ENCODE assay signal across 12 cellular contexts in the genomic region with DNA sequence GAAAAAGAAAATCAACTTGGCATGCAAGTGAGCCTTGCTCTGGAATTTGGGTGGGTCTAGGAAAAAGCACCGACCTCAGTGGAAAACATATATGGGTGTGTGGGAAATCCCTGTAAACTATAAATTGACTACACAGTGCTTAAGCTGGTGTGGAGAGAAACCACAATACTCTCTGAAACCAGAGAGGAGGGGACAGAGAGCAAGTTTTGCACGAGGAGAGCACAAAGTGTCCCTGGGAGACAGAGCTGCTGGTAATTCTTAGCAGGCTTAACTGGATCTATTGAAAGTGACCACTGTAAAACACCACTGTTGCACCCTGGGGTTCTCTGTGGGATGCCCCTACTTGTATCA. TPM values are rescaled to one million over a fixed set of nuclear protein-coding genes. Genes with fewer than 3 reads are reported as not detected.
DNase-seq lines count a peak whose midpoint lies in the region; ATAC-seq, FAIRE-seq and TF ChIP-seq lines count a peak whose summit lies in the region.
"Had no signal": no experiment of that assay in that cellular context is flagged by ENCODE, and none has a peak within 500 bp of the region (broad histone marks: within the 10 kb centered on the region; RNA-seq: fewer than 3 reads in every experiment).

No MANE protein-coding gene starts in this region.

- no peaks in the 10 kb centered on the region for H3K9me3 ChIP-seq in stomach

- no peak for TF ChIP-seq EP300 in stomach (IDR thresholded peaks at IDR 0.05)

- H2AFZ ChIP-seq in ACC112 (ENCODE audit: low read length, unreplicated experiment): peak overlapping the region; percentile 18

- no peaks in the 10 kb centered on the region for H3K9me3 Mint-ChIP-seq in activated T-helper 17 cell treated with anti-CD3 and anti-CD28 coated beads, Interleukin-2, amount 50 U/mL, for 72 hours

- TF ChIP-seq POLR2A in stomach (IDR thresholded peaks at IDR 0.05): no peak

- H3K27me3 Mint-ChIP-seq in activated T-helper 17 cell treated with anti-CD3 and anti-CD28 coated beads, Interleukin-2, amount 50 U/mL, for 72 hours: peaks cover 17% of the 10 kb centered on the region

- H3K4me1 Mint-ChIP-seq in activated T-helper 17 cell treated with anti-CD3 and anti-CD28 coated beads, Interleukin-2, amount 50 U/mL, for 72 hours: peaks cover 5% of the 10 kb centered on the region

- no peaks in the 10 kb centered on the region for H3K36me3 ChIP-seq in ACC112 (ENCODE audit: insufficient read depth, low read length)
- no peaks in the 10 kb centered on the region for H3K36me3 ChIP-seq in stomach

- intact Hi-C loops in stomach (cut with DNase I; ENCODE audit: low total_unique reads): no loop called here

- peak overlapping the region; percentile 88 for H3K27ac ChIP-seq in ACC112 (ENCODE audit: low read depth, low read length)
- no peak overlapping the region for H3K27ac ChIP-seq in stomach

- peak; percentile 89 for FAIRE-seq in GM19239 (lab: Jason Lieb, UNC)
- FAIRE-seq: HepG2 had no signal

- no peaks in the 10 kb centered on the region for H3K36me3 Mint-ChIP-seq in activated T-helper 17 cell treated with anti-CD3 and anti-CD28 coated beads, Interleukin-2, amount 50 U/mL, for 72 hours (ENCODE audit: low read depth)
- H3K36me3 Mint-ChIP-seq: brain had no signal

- ATAC-seq in HG02870 (IDR thresholded peaks at IDR 0.05; ENCODE audit: unreplicated experiment): peak; percentile 82
- ATAC-seq in activated T-helper 17 cell treated with anti-CD3 and anti-CD28 coated beads, Interleukin-2, amount 50 U/mL, for 72 hours (replicated peaks): peak; percentile 42
- ATAC-seq: HepG2 had no signal

- no peaks in the 10 kb centered on the region for H3K27me3 ChIP-seq in ACC112 (ENCODE audit: insufficient read depth, low read length)
- no peaks in the 10 kb centered on the region for H3K27me3 ChIP-seq in stomach

- DNase-seq in GM19239 (ENCODE audit: insufficient read length, low spot score) (peak; percentile 20), NCI-H345 (lab: John Stamatoyannopoulos, UW) (no peak), NCI-H1930 (lab: John Stamatoyannopoulos, UW) (no peak), NCI-H524 (lab: John Stamatoyannopoulos, UW) (no peak), stomach (no peak)
- DNase-seq: activated CD4-positive, CD25-positive, alpha-beta regulatory T cell treated with anti-CD3 and anti-CD28 coated beads, Interleukin-2, amount 50 U/mL, for 72 hours had no signal

- no peak overlapping the region for H3K4me3 Mint-ChIP-seq in activated T-helper 17 cell treated with anti-CD3 and anti-CD28 coated beads, Interleukin-2, amount 50 U/mL, for 72 hours
- H3K4me3 Mint-ChIP-seq: brain had no signal

- H3K27ac Mint-ChIP-seq in activated T-helper 17 cell treated with anti-CD3 and anti-CD28 coated beads, Interleukin-2, amount 50 U/mL, for 72 hours: peak overlapping the region; percentile 15
- H3K27ac Mint-ChIP-seq: brain had no signal

- H3K4me3 ChIP-seq in ACC112 (ENCODE audit: low read depth, low read length) (no peak overlapping the region), stomach (no peak overlapping the region)

- peaks cover 36% of the 10 kb centered on the region for H3K4me1 ChIP-seq in ACC112 (ENCODE audit: control insufficient read depth, insufficient read depth, low read length, unreplicated experiment)
- peaks cover 9 to 52% (median 17%) of the 10 kb centered on the region in 4 donors for H3K4me1 ChIP-seq in stomach

- no peaks in the 10 kb centered on the region for H3K79me2 ChIP-seq in ACC112 (ENCODE audit: control insufficient read depth, insufficient read depth, low read length, unreplicated experiment)

- no peak for TF ChIP-seq CTCF in stomach (IDR thresholded peaks at IDR 0.05)

- 8 to 31% (median 17%) methylated on average over 2 of the region's 2 CpGs for WGBS in stomach, 5 donors

RNA-seq across cellular contexts. Expression of gene KCNJ15, which starts 12.8 kb away (rescaled TPM):
- total RNA-seq in activated T-helper 17 cell treated with anti-CD3 and anti-CD28 coated beads, Interleukin-2, amount 50 U/mL, for 72 hours: under 1 TPM; 0.09 to 0.69 TPM
- 10 to 100 TPM in 3 of 5 donors, 1 to 10 TPM in 1, not detected in 1; 5.3 to 38.4 (median 20.7) TPM for total RNA-seq in stomach
- 1 to 10 TPM; 3.5 to 7.3 (median 3.9) TPM for polyA plus RNA-seq in stomach
- total RNA-seq: HepG2 had no signal
- polyA plus RNA-seq: HepG2, neural cell had no signal
